ENCODE assay signal across 34 cellular contexts in the genomic region with DNA sequence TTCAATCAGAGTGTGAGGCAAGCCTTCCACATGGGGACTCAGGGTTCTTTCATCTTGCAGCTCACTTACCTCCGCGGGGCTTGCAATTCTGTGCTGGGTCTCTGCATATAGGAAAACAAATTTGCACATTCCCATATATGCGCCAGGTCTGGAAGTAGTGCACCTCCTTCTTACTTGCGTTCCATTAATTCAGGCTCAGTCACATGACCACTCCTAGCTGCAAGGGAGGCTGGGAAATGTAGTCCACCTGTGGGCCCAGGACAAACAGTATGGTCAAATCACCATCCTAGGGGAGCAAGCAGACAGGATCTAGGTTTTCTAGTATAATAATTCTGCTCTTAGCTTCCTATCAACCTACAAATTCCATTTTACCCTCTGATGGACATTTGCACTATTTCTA. TPM values are rescaled to one million over a fixed set of nuclear protein-coding genes. Genes with fewer than 3 reads are reported as not detected.
"Had no signal": no experiment of that assay in that cellular context is flagged by ENCODE, and none has a peak within 500 bp of the region (broad histone marks: within the 10 kb centered on the region; RNA-seq: fewer than 3 reads in every experiment).

No MANE protein-coding gene starts in this region.

- H3K9me3 Mint-ChIP-seq: activated CD4-positive, alpha-beta T cell treated with anti-CD3 and anti-CD28 coated beads, Interleukin-2, amount 10 ng/mL, durations not matched to agents 24 days and 14 days; activated CD8-positive, alpha-beta T cell treated with anti-CD3 and anti-CD28 coated beads for 36 hours; activated naive CD4-positive, alpha-beta T cell treated with anti-CD3 and anti-CD28 coated beads, Interleukin-2, amount 10 ng/mL, durations not matched to agents 7 days and 5 days; activated naive CD8-positive, alpha-beta T cell treated with anti-CD3 and anti-CD28 coated beads for 36 hours; activated T-helper 2 cell treated with anti-CD3 and anti-CD28 coated beads, Interferon-gamma antibody, Interleukin-2, Interleukin-4, amounts not matched to agents 10 μg/mL and 5 μg/mL and 100 μg/mL, durations not matched to agents 14 hours and 24 hours and 36 hours had no signal

- H3K4me1 Mint-ChIP-seq: activated CD4-positive, alpha-beta T cell treated with anti-CD3 and anti-CD28 coated beads, Interleukin-2, amount 10 ng/mL, durations not matched to agents 24 days and 14 days; activated naive CD4-positive, alpha-beta T cell treated with anti-CD3 and anti-CD28 coated beads, Interleukin-2, amount 10 ng/mL, durations not matched to agents 7 days and 5 days; activated naive CD8-positive, alpha-beta T cell treated with anti-CD3 and anti-CD28 coated beads for 36 hours had no signal

- H3K4me1 ChIP-seq: Peyer's patch had no signal

- ATAC-seq: activated CD8-positive, alpha-beta T cell treated with anti-CD3 and anti-CD28 coated beads for 36 hours; PC-3; Right ventricle myocardium inferior had no signal

- H3K27ac Mint-ChIP-seq: activated CD4-positive, alpha-beta T cell treated with anti-CD3 and anti-CD28 coated beads, Interleukin-2, amount 10 ng/mL, durations not matched to agents 24 days and 14 days; activated CD8-positive, alpha-beta T cell treated with anti-CD3 and anti-CD28 coated beads for 36 hours; activated naive CD4-positive, alpha-beta T cell treated with anti-CD3 and anti-CD28 coated beads, Interleukin-2, amount 10 ng/mL, durations not matched to agents 7 days and 5 days; activated naive CD8-positive, alpha-beta T cell treated with anti-CD3 and anti-CD28 coated beads for 36 hours; activated T-cell treated with anti-CD3 and anti-CD28 coated beads, Interleukin-2, amount 50 U/mL, for 24 hours; activated T-helper 2 cell treated with anti-CD3 and anti-CD28 coated beads, Interferon-gamma antibody, Interleukin-2, Interleukin-4, amounts not matched to agents 10 μg/mL and 5 μg/mL and 100 μg/mL, durations not matched to agents 14 hours and 24 hours and 36 hours had no signal

- H3K36me3 ChIP-seq: brain microvascular endothelial cell, Peyer's patch, WERI-Rb-1 had no signal

- H3K27ac ChIP-seq: brain microvascular endothelial cell, Peyer's patch, RWPE1, WERI-Rb-1 had no signal

- H3K9me3 ChIP-seq: Peyer's patch had no signal

- H3K36me3 Mint-ChIP-seq: activated naive CD4-positive, alpha-beta T cell treated with anti-CD3 and anti-CD28 coated beads, Interleukin-2, amount 10 ng/mL, durations not matched to agents 7 days and 5 days; activated naive CD8-positive, alpha-beta T cell treated with anti-CD3 and anti-CD28 coated beads for 36 hours had no signal

- H3K27me3 ChIP-seq: brain microvascular endothelial cell, Peyer's patch had no signal

- H3K4me3 ChIP-seq: Peyer's patch had no signal

- H3K27me3 Mint-ChIP-seq: activated CD4-positive, alpha-beta T cell treated with anti-CD3 and anti-CD28 coated beads, Interleukin-2, amount 10 ng/mL, durations not matched to agents 24 days and 14 days; activated naive CD4-positive, alpha-beta T cell treated with anti-CD3 and anti-CD28 coated beads, Interleukin-2, amount 10 ng/mL, durations not matched to agents 7 days and 5 days had no signal

- DNase-seq: activated CD4-positive, alpha-beta T cell treated with anti-CD3 and anti-CD28 coated beads, Interleukin-2, amount 10 ng/mL, durations not matched to agents 24 days and 14 days; activated CD4-positive, alpha-beta T cell treated with anti-CD3 and anti-CD28 coated beads, Interleukin-2, amount 50 U/mL, for 4 hours; activated CD8-positive, alpha-beta T cell treated with anti-CD3 and anti-CD28 coated beads for 36 hours; activated gamma-delta T cell treated with Interleukin-2 at 50 U/mL for 16 hours; activated naive CD4-positive, alpha-beta T cell treated with anti-CD3 and anti-CD28 coated beads, Interleukin-2, amount 10 ng/mL, durations not matched to agents 7 days and 5 days; activated naive CD8-positive, alpha-beta T cell treated with anti-CD3 and anti-CD28 coated beads for 36 hours; activated T-cell treated with anti-CD3 and anti-CD28 coated beads, Interleukin-2, amount 50 U/mL, for 24 hours; amniotic stem cell; aorta; brain microvascular endothelial cell; central memory CD4-positive, alpha-beta T cell; Karpas-422; KBM-7; NCI-H1105; NCI-H1417 treated with DMSO at 0.1 percent for 48 hours; NCI-H1930; NCI-H2081 treated with DMSO at 0.1 percent for 48 hours; NCI-H226; NCI-H446 treated with DMSO at 0.1 percent for 48 hours; NCI-H524; NCI-H69; NCI-H82; NK-92 treated with Interleukin-12 subunit alpha and Interleukin-12 subunit beta, amount 100 ng/mL, for 24 hours; PC-3; Peyer's patch; SIG-M5; T1000; WERI-Rb-1 had no signal

- H3K4me3 Mint-ChIP-seq: activated CD4-positive, alpha-beta T cell treated with anti-CD3 and anti-CD28 coated beads, Interleukin-2, amount 10 ng/mL, durations not matched to agents 24 days and 14 days; activated CD8-positive, alpha-beta T cell treated with anti-CD3 and anti-CD28 coated beads for 36 hours; activated naive CD4-positive, alpha-beta T cell treated with anti-CD3 and anti-CD28 coated beads, Interleukin-2, amount 10 ng/mL, durations not matched to agents 7 days and 5 days; activated naive CD8-positive, alpha-beta T cell treated with anti-CD3 and anti-CD28 coated beads for 36 hours; activated T-cell treated with anti-CD3 and anti-CD28 coated beads, Interleukin-2, amount 50 U/mL, for 24 hours had no signal

RNA-seq across cellular contexts. Expression of a gene that starts 39.5 kb away (rescaled TPM):
- total RNA-seq: activated CD4-positive, alpha-beta T cell treated with anti-CD3 and anti-CD28 coated beads, Interleukin-2, amount 10 ng/mL, durations not matched to agents 24 days and 14 days; activated CD8-positive, alpha-beta memory T cell treated with anti-CD3 and anti-CD28 coated beads for 36 hours; activated CD8-positive, alpha-beta T cell treated with anti-CD3 and anti-CD28 coated beads for 36 hours; activated naive CD8-positive, alpha-beta T cell treated with anti-CD3 and anti-CD28 coated beads for 36 hours; activated T-helper 2 cell treated with anti-CD3 and anti-CD28 coated beads, Interferon-gamma antibody, Interleukin-2, Interleukin-4, amounts not matched to agents 10 μg/mL and 5 μg/mL and 100 μg/mL, durations not matched to agents 14 hours and 24 hours and 36 hours; PC-3; T-helper 1 cell treated with Interleukin-12 subunit alpha and Interleukin-12 subunit beta and Interleukin-4 antibody, amounts not matched to agents 30 ng/mL and 1 ng/mL, for 36 hours; T-helper 2 cell treated with Interferon-gamma antibody and Interleukin-4, amounts not matched to agents 100 ng/mL and 5 ng/mL, for 36 hours had no signal
